17 cellular contexts compared by ENCODE assay signal in the genomic region with DNA sequence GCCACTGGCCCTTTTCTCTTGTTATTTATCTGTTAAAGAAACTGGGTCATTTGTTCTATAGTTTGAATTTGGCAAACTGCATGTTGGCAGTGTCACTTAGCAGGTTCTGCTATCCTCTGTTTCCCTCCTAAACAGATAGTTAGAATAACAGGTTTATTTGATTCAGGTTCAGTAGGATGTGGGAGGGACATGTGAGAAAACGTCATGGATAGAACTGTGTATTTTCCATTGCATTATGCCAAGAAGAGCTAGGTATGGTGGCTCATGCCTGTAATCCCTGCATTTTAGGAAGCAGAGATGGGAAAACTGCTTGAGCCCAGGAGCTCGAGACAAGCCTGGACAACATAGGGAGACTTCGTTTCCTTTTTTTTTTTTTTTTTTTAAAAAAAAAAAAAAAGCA.
"Had no signal": no experiment of that assay in that cellular context is flagged by ENCODE, and none has a peak within 500 bp of the region (broad histone marks: within the 10 kb centered on the region; RNA-seq: fewer than 3 reads in every experiment).

No MANE protein-coding gene starts in this region.

- H3K27me3 Mint-ChIP-seq: naive thymus-derived CD4-positive, alpha-beta T cell had no signal

- H3K27ac Mint-ChIP-seq: endodermal cell; stimulated activated effector memory CD8-positive, alpha-beta T cell treated with anti-CD3 and anti-CD28 coated beads, Interleukin-12 subunit alpha, Interleukin-12 subunit beta, amount 100 ng/mL, for 72 hours had no signal

- ATAC-seq: left colon; naive thymus-derived CD4-positive, alpha-beta T cell; right cardiac atrium; stimulated activated effector memory CD8-positive, alpha-beta T cell treated with anti-CD3 and anti-CD28 coated beads, Interleukin-12 subunit alpha, Interleukin-12 subunit beta, amount 100 ng/mL, for 72 hours; stimulated activated naive CD8-positive, alpha-beta T cell treated with anti-CD3 and anti-CD28 coated beads, Interleukin-15, Interleukin-2, amounts not matched to agents 100 U/mL and 50 U/mL, for 24 hours had no signal

- H3K4me1 Mint-ChIP-seq: neural crest cell; stimulated activated effector memory CD8-positive, alpha-beta T cell treated with anti-CD3 and anti-CD28 coated beads, Interleukin-12 subunit alpha, Interleukin-12 subunit beta, amount 100 ng/mL, for 72 hours had no signal

- H3K9me3 Mint-ChIP-seq: naive thymus-derived CD4-positive, alpha-beta T cell; neural crest cell; stimulated activated effector memory CD8-positive, alpha-beta T cell treated with anti-CD3 and anti-CD28 coated beads, Interleukin-12 subunit alpha, Interleukin-12 subunit beta, amount 100 ng/mL, for 72 hours had no signal

- DNase-seq: effector CD4-positive, alpha-beta T cell; endodermal cell; foreskin melanocyte; head of caudate nucleus; left colon; naive thymus-derived CD4-positive, alpha-beta T cell; nucleus accumbens; ovary; right cardiac atrium; stimulated activated CD4-positive, alpha-beta T cell treated with anti-CD3 and anti-CD28 coated beads, Interleukin-2, amount 100 ng/mL, for 48 hours; stimulated activated CD8-positive, alpha-beta memory T cell treated with anti-CD3 and anti-CD28 coated beads, Interleukin-4, amount 100 ng/mL, for 48 hours; stimulated activated naive CD8-positive, alpha-beta T cell treated with anti-CD3 and anti-CD28 coated beads, Interleukin-15, Interleukin-2, amounts not matched to agents 100 U/mL and 50 U/mL, for 24 hours; tibial artery; upper lobe of left lung; uterus had no signal

- H3K4me3 Mint-ChIP-seq: endodermal cell; naive thymus-derived CD4-positive, alpha-beta T cell; neural crest cell; stimulated activated effector memory CD8-positive, alpha-beta T cell treated with anti-CD3 and anti-CD28 coated beads, Interleukin-12 subunit alpha, Interleukin-12 subunit beta, amount 100 ng/mL, for 72 hours had no signal
